In genomic region chr1:99595441-99595840, GRCh38 we compare ENCODE assay signal across 1 cellular context.
TF ChIP-seq lines count a peak whose summit lies in the region.

No MANE protein-coding gene starts in this region.

TF ChIP-seq in K562, 482 proteins besides CTCF, POLR2A, EP300 and RAD21 (continued from another document):
- TF ChIP-seq HBP1 (CRISPR knock-in tag; IDR thresholded peaks at IDR 0.05) (no peak), ETS2 (tag; IDR thresholded peaks at IDR 0.05; ENCODE audit: borderline replicate concordance, poor library complexity, severe bottlenecking) (no peak), POLR3G (IDR thresholded peaks at IDR 0.05; ENCODE audit: extremely low read depth, insufficient read length, insufficient replicate concordance) (no peak), SMARCC2 (IDR thresholded peaks at IDR 0.05; ENCODE audit: low read depth) (no peak)
